In the genomic region with DNA sequence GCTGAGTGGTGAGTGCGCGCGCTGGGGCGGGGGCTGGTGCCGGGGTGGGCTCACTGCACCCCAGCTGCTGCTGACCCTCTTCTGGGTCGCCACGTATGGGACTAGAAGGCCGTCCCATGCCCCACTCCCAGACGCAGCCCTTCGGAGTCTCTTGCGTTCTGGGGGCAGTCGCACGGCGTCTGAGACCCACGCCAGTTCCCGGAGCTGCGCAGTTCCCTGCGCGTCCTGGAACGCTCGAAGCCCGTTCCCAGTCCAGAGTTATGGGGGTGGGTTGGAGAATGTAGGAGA, we compare ENCODE assay signal across 8 cellular contexts. TPM values are rescaled to one million over a fixed set of nuclear protein-coding genes. Genes with fewer than 3 reads are reported as not detected.
DNase-seq lines count a peak whose midpoint lies in the region; ATAC-seq and TF ChIP-seq lines count a peak whose summit lies in the region.

No MANE protein-coding gene starts in this region.

- peak overlapping the region; percentile 79 to 86 for H3K4me3 Mint-ChIP-seq in activated T-cell treated with anti-CD3 and anti-CD28 coated beads, Interleukin-2, amount 50 U/mL, for 72 hours

- no peak for TF ChIP-seq CTCF in upper lobe of left lung (IDR thresholded peaks at IDR 0.05)

- peak in 1 of 2 donors; percentile 17 for ATAC-seq in activated T-cell treated with anti-CD3 and anti-CD28 coated beads, Interleukin-2, amount 50 U/mL, for 72 hours (replicated peaks in 1 of 2)
- ATAC-seq in upper lobe of left lung (ENCODE audit: low FRiP score in 2 of 2) (peak in 1 of 2 donors; percentile 51), HG03378 (IDR thresholded peaks at IDR 0.05; ENCODE audit: unreplicated experiment) (no peak)

- TF ChIP-seq EP300 in upper lobe of left lung (IDR thresholded peaks at IDR 0.05): no peak

- H3K4me1 ChIP-seq in ectodermal cell (ENCODE audit: control insufficient read depth, insufficient read depth, low read length): no peaks in the 10 kb centered on the region
- peaks cover 20% of the 10 kb centered on the region for H3K4me1 ChIP-seq in mesodermal cell (ENCODE audit: control insufficient read depth, insufficient read depth, low read length, poor library complexity, severe bottlenecking)
- H3K4me1 ChIP-seq in upper lobe of left lung: peaks cover 15 to 29% (median 20%) of the 10 kb centered on the region in 4 donors

- H3K9me3 Mint-ChIP-seq in activated T-cell treated with anti-CD3 and anti-CD28 coated beads, Interleukin-2, amount 50 U/mL, for 72 hours: no peaks in the 10 kb centered on the region

- 1 to 2% methylated on average over 22 of the region's 22 CpGs for WGBS in ectodermal cell, 2 experiments
- 0 to 5% methylated on average over 7 to 22 of the region's 22 CpGs for WGBS in mesodermal cell (ENCODE audit: insufficient coverage in 2 of 2), 2 experiments
- no CpG with 5 or more reads among the region's 22 CpGs for WGBS in upper lobe of left lung, 2 donors

- H3K36me3 Mint-ChIP-seq in activated T-cell treated with anti-CD3 and anti-CD28 coated beads, Interleukin-2, amount 50 U/mL, for 72 hours (ENCODE audit: insufficient read depth in 2 of 2): no peaks in the 10 kb centered on the region

- H3K4me1 Mint-ChIP-seq in activated T-cell treated with anti-CD3 and anti-CD28 coated beads, Interleukin-2, amount 50 U/mL, for 72 hours (ENCODE audit: low read depth): peaks cover 45% of the 10 kb centered on the region

- H3K27ac Mint-ChIP-seq in activated T-cell treated with anti-CD3 and anti-CD28 coated beads, Interleukin-2, amount 50 U/mL, for 72 hours: no peak overlapping the region

- H3K4me3 ChIP-seq in ectodermal cell (ENCODE audit: insufficient read depth, low read depth, low read length): peak overlapping the region; percentile 42
- peak overlapping the region; percentile 60 for H3K4me3 ChIP-seq in mesodermal cell (ENCODE audit: extremely low read depth, insufficient read depth, low read length, poor library complexity, severe bottlenecking)
- H3K4me3 ChIP-seq in upper lobe of left lung: peak overlapping the region; percentile 45 to 60 (median 50)

- no peak for DNase-seq in activated T-cell treated with anti-CD3 and anti-CD28 coated beads, Interleukin-2, amount 50 U/mL, for 72 hours
- no peak for DNase-seq in activated T-cell treated with anti-CD3 and anti-CD28 coated beads, Interleukin-2, amount 50 U/mL, for 1 hour
- no peak for DNase-seq in upper lobe of left lung
- DNase-seq in stimulated activated CD8-positive, alpha-beta memory T cell treated with anti-CD3 and anti-CD28 coated beads, Interleukin-4, amount 100 ng/mL, for 48 hours: no peak
- DNase-seq in activated CD4-positive, CD25-positive, alpha-beta regulatory T cell (lab: John Stamatoyannopoulos, UW): no peak

- H3K36me3 ChIP-seq in ectodermal cell (ENCODE audit: control insufficient read depth, insufficient read depth, low read length) (no peaks in the 10 kb centered on the region), mesodermal cell (ENCODE audit: control insufficient read depth, insufficient read depth, low read length) (peaks cover 19% of the 10 kb centered on the region), upper lobe of left lung (peaks cover 0 to 15% (median 0%) of the 10 kb centered on the region in 4 donors)

- H3K27me3 Mint-ChIP-seq in activated T-cell treated with anti-CD3 and anti-CD28 coated beads, Interleukin-2, amount 50 U/mL, for 72 hours (ENCODE audit: low read depth): peaks cover 61% of the 10 kb centered on the region

- H3K9me3 ChIP-seq in ectodermal cell (ENCODE audit: control insufficient read depth, low read length) (no peaks in the 10 kb centered on the region), mesodermal cell (ENCODE audit: control insufficient read depth, low read length) (peaks cover 8% of the 10 kb centered on the region), upper lobe of left lung (no peaks in the 10 kb centered on the region)

- no peak overlapping the region for H3K27ac ChIP-seq in ectodermal cell (ENCODE audit: insufficient read depth, low read depth, low read length, poor library complexity, severe bottlenecking)
- H3K27ac ChIP-seq in mesodermal cell (ENCODE audit: low read depth, low read length, severe bottlenecking): peak overlapping the region; percentile 58
- peak overlapping the region; percentile 70 to 90 (median 77) for H3K27ac ChIP-seq in upper lobe of left lung

- H3K27me3 ChIP-seq in ectodermal cell (ENCODE audit: control insufficient read depth, insufficient read depth, low read length, poor library complexity, severe bottlenecking) (peaks cover 57% of the 10 kb centered on the region), upper lobe of left lung (peaks cover 0 to 12% (median 5%) of the 10 kb centered on the region in 4 donors)

- no peak for TF ChIP-seq POLR2A in upper lobe of left lung (IDR thresholded peaks at IDR 0.05)

RNA-seq across cellular contexts. Expression of a gene that starts 0.3 kb away (rescaled TPM):
- total RNA-seq in activated T-cell treated with anti-CD3 and anti-CD28 coated beads, Interleukin-2, amount 50 U/mL, for 72 hours: 10 to 100 TPM; 12.3 to 15.6 TPM
- polyA plus RNA-seq in ectodermal cell (2013, experiment 1 of 4): 2.8 TPM
- 2.7 TPM for polyA plus RNA-seq in ectodermal cell (2013, experiment 2 of 4)
- polyA plus RNA-seq in ectodermal cell (2013, experiment 3 of 4): 2.7 TPM
- 3.3 TPM for polyA plus RNA-seq in ectodermal cell (2013, experiment 4 of 4)
- polyA plus RNA-seq in mesodermal cell (2013, experiment 1 of 2): 27.0 TPM
- polyA plus RNA-seq in mesodermal cell (2013, experiment 2 of 2): 21.9 TPM
- 10 to 100 TPM in 4 of 6 donors, 1 to 10 TPM in 2; 3.1 to 46.6 (median 13.9) TPM for total RNA-seq in upper lobe of left lung

RNA-seq across cellular contexts. Expression of a gene that starts 26.3 kb away (rescaled TPM):
- total RNA-seq in activated T-cell treated with anti-CD3 and anti-CD28 coated beads, Interleukin-2, amount 50 U/mL, for 72 hours: not detected
- not detected for polyA plus RNA-seq in ectodermal cell (2013, experiment 1 of 4)
- 0.21 TPM for polyA plus RNA-seq in ectodermal cell (2013, experiment 2 of 4)
- 0.43 TPM for polyA plus RNA-seq in ectodermal cell (2013, experiment 3 of 4)
- polyA plus RNA-seq in ectodermal cell (2013, experiment 4 of 4): 0.73 TPM
- 1.5 TPM for polyA plus RNA-seq in mesodermal cell (2013, experiment 1 of 2)
- polyA plus RNA-seq in mesodermal cell (2013, experiment 2 of 2): 0.46 TPM
- total RNA-seq in upper lobe of left lung: 10 to 100 TPM in 1 of 6 donors, 1 to 10 TPM in 4, under 1 TPM in 1; 0.37 to 59.0 (median 8.1) TPM

RNA-seq across cellular contexts. Expression of a gene that starts 28.7 kb away (rescaled TPM):
- under 1 TPM in 1 of 2 donors, not detected in 1; 0.23 TPM for total RNA-seq in activated T-cell treated with anti-CD3 and anti-CD28 coated beads, Interleukin-2, amount 50 U/mL, for 72 hours
- polyA plus RNA-seq in ectodermal cell (2013, experiment 1 of 4): not detected
- not detected for polyA plus RNA-seq in ectodermal cell (2013, experiment 2 of 4)
- polyA plus RNA-seq in ectodermal cell (2013, experiment 3 of 4): not detected
- not detected for polyA plus RNA-seq in ectodermal cell (2013, experiment 4 of 4)
- 0.44 TPM for polyA plus RNA-seq in mesodermal cell (2013, experiment 1 of 2)
- 0.46 TPM for polyA plus RNA-seq in mesodermal cell (2013, experiment 2 of 2)
- 1 to 10 TPM in 2 of 6 donors, under 1 TPM in 1, not detected in 3; 0.24 to 4.1 (median 1.1) TPM for total RNA-seq in upper lobe of left lung
